Comparison of ENCODE assay signal across 15 cellular contexts in genomic region chr15:70355275-70355795, GRCh38.
DNase-seq lines count a peak whose midpoint lies in the region; ATAC-seq and TF ChIP-seq lines count a peak whose summit lies in the region.
"Had no signal": no experiment of that assay in that cellular context is flagged by ENCODE, and none has a peak within 500 bp of the region (broad histone marks: within the 10 kb centered on the region; RNA-seq: fewer than 3 reads in every experiment).

No MANE protein-coding gene starts in this region.

- DNase-seq in BE2C (no peak), iris pigment epithelial cell (ENCODE audit: low read depth) (peak; percentile 4), sciatic nerve (ENCODE audit: low spot score) (no peak), HCEC 1CT (no peak), hypothalamus (lab: John Stamatoyannopoulos, UW) (no peak)
- DNase-seq: activated CD4-positive, alpha-beta memory T cell treated with anti-CD3 and anti-CD28 coated beads, Interleukin-2, amount 10 ng/mL, durations not matched to agents 7 days and 5 days; activated naive CD4-positive, alpha-beta T cell treated with anti-CD3 and anti-CD28 coated beads for 36 hours; cerebellar nuclear complex; NCI-H446; stimulated activated CD4-positive, alpha-beta T cell treated with anti-CD3 and anti-CD28 coated beads, Interleukin-4, amount 100 ng/mL, for 24 hours; stimulated activated naive CD4-positive, alpha-beta T cell treated with Interleukin-2 at 50 U/mL for 16 hours; T1000 had no signal

- intact Hi-C loops in sciatic nerve (cut with DNase I), result no loop called here

- peaks cover 7% of the 10 kb centered on the region for H3K4me1 ChIP-seq in BE2C

- no peaks in the 10 kb centered on the region for H3K36me3 ChIP-seq in BE2C

- no peaks in the 10 kb centered on the region for H3K9me3 ChIP-seq in BE2C

- H3K4me3 ChIP-seq in BE2C (ENCODE audit: low read depth, low read length), result no peak overlapping the region
- H3K4me3 ChIP-seq in GM12875 (ENCODE audit: low read depth, low read length), result no peak overlapping the region

- H3K27me3 ChIP-seq in BE2C, result no peaks in the 10 kb centered on the region

- peak; percentile 51 for TF ChIP-seq CTCF in BE2C (IDR thresholded peaks at IDR 0.05; ENCODE audit: low read depth, low read length)
- TF ChIP-seq CTCF in GM12875 (IDR thresholded peaks at IDR 0.05; ENCODE audit: borderline replicate concordance, insufficient read depth, low read depth, low read length), result peak; percentile 35; the same call in 1 of the 2 replicates

- peak; percentile 57; the same call in 2 of the 3 replicates for ATAC-seq in SK-N-SH treated with all-trans-retinoic acid at 6 μM for 48 hours
- no peak for ATAC-seq in sciatic nerve
- ATAC-seq in GM18873 (IDR thresholded peaks at IDR 0.05; ENCODE audit: low FRiP score, unreplicated experiment), result no peak

TF ChIP-seq in SK-N-SH treated with all-trans-retinoic acid at 6 μM for 48 hours, 23 proteins besides CTCF, POLR2A, EP300 and RAD21:
- TF ChIP-seq BACH2 (CRISPR knock-in tag; IDR thresholded peaks at IDR 0.05; ENCODE audit: borderline replicate concordance), result no peak
